In genomic region chr19:10812902-10813404, GRCh38 we compare ENCODE assay signal across 8 cellular contexts. TPM values are rescaled to one million over a fixed set of nuclear protein-coding genes. Genes with fewer than 3 reads are reported as not detected.
DNase-seq lines count a peak whose midpoint lies in the region; ATAC-seq, FAIRE-seq and TF ChIP-seq lines count a peak whose summit lies in the region.

No MANE protein-coding gene starts in this region.

- H4K20me1 ChIP-seq in GM12878 (ENCODE audit: control insufficient read depth, insufficient read depth) (no peaks in the 10 kb centered on the region; the same call in 1 of the 2 replicates), HepG2 (ENCODE audit: insufficient read depth, low read length) (no peaks in the 10 kb centered on the region)

- POLR2A ChIA-PET in CD4-positive, alpha-beta T cell (lab: Charles Lee) = no interaction called here
- POLR2A ChIA-PET in GM12878 (lab: Charles Lee) (interaction anchor here (0.6 to 0.7 kb wide), 2 partner anchors 271 to 497 kb away, joined by 5 to 6 read pairs; no protein-coding TSS in a partner anchor), HepG2 (lab: Yijun Ruan, JAX) (no interaction called here)

- intact Hi-C loops in CD4-positive, alpha-beta T cell (cut with DNase I, micrococcal nuclease) = no loop called here
- intact Hi-C loops in GM12878 (cut with micrococcal nuclease; ENCODE audit: unreplicated experiment) = no loop called here
- intact Hi-C loops in HepG2 (cut with micrococcal nuclease; ENCODE audit: unreplicated experiment) = loop anchor here (5.0 kb wide), 1 partner anchor 46 kb away; no protein-coding TSS in a partner anchor

- no peaks in the 10 kb centered on the region for H3K27me3 ChIP-seq in CD4-positive, alpha-beta T cell (ENCODE audit: control insufficient read depth, insufficient read depth, low read length)
- H3K27me3 ChIP-seq in GM12878 (replicated peaks in 1 of 2; ENCODE audit: control insufficient read depth in 2 of 2, insufficient read depth in 2 of 2, low read length in 1 of 2) = no peaks in the 10 kb centered on the region
- no peaks in the 10 kb centered on the region for H3K27me3 ChIP-seq in HepG2 (ENCODE audit: control insufficient read depth in 1 of 2, insufficient read depth in 2 of 2, low read length in 2 of 2)
- H3K27me3 ChIP-seq in thoracic aorta (replicated peaks; ENCODE audit: insufficient read depth) = no peaks in the 10 kb centered on the region

- no peak for FAIRE-seq in GM12878 (lab: Jason Lieb, UNC)
- FAIRE-seq in HepG2 (lab: Jason Lieb, UNC) = no peak

- SMC1A ChIA-PET in GM12878 (lab: Charles Lee; ENCODE audit: uncharacterized antibody, unreplicated experiment) = no interaction called here

- H3K4me2 ChIP-seq in GM12878 (ENCODE audit: control insufficient read depth, insufficient read depth) (no peak overlapping the region), HepG2 (ENCODE audit: low read depth, low read length) (no peak overlapping the region)

- no peak for ATAC-seq in CD4-positive, alpha-beta T cell (ENCODE audit: poor library complexity)
- ATAC-seq in GM12878 (no peak), HepG2 (no peak), thoracic aorta (ENCODE audit: insufficient number of reproducible peaks, low FRiP score, low read depth) (peak; percentile 53), HG02970 (IDR thresholded peaks at IDR 0.05; ENCODE audit: low FRiP score, unreplicated experiment) (no peak)

- in situ Hi-C loops in GM12878 (cut with MboI) = no loop called here
- in situ Hi-C loops in HepG2 (cut with HindIII; ENCODE audit: extremely low pct_ligation_motif_present, low pct_unique_long_range_greater_than_20kb) = no loop called here

- H3K4me1 ChIP-seq in GM12878 (ENCODE audit: control insufficient read depth, insufficient read depth, low read length) (no peaks in the 10 kb centered on the region; the same call in 1 of the 2 replicates), HepG2 (ENCODE audit: insufficient read depth, low read length) (peaks cover 22% of the 10 kb centered on the region), thoracic aorta (ENCODE audit: control insufficient read depth in 1 of 2, low read depth in 2 of 2) (peaks cover 20 to 38% of the 10 kb centered on the region in 2 donors)

- no peaks in the 10 kb centered on the region for H3K27me3 Mint-ChIP-seq in CD4-positive, alpha-beta T cell

- H3K9ac ChIP-seq in GM12878 (ENCODE audit: control insufficient read depth, insufficient read depth, low read length) = no peak overlapping the region
- no peak overlapping the region for H3K9ac ChIP-seq in HepG2 (ENCODE audit: insufficient read depth, low read depth, low read length)

- TF ChIP-seq RAD21 in GM12878 (IDR thresholded peaks at IDR 0.05; ENCODE audit: insufficient read depth, low read depth, low read length) (no peak), HepG2 (CRISPR knock-in tag; IDR thresholded peaks at IDR 0.05) (no peak)

- no TSS peak for BruUV-seq in GM12878 (replicated peaks; lab: Mats Ljungman, UMichigan)
- BruUV-seq in HepG2 (replicated peaks; lab: Mats Ljungman, UMichigan) = no TSS peak

- H3K9me3 Mint-ChIP-seq in CD4-positive, alpha-beta T cell = no peaks in the 10 kb centered on the region

- H3K79me2 ChIP-seq in GM12878 (ENCODE audit: control insufficient read depth, insufficient read depth, low read length) (no peaks in the 10 kb centered on the region), HepG2 (ENCODE audit: insufficient read depth, low read length) (no peaks in the 10 kb centered on the region)

- H3K36me3 Mint-ChIP-seq in CD4-positive, alpha-beta T cell (ENCODE audit: low read depth) = peaks cover 72% of the 10 kb centered on the region

- TF ChIP-seq EP300 in GM12878 (IDR thresholded peaks at IDR 0.05; ENCODE audit: borderline replicate concordance in 1 of 2, control insufficient read depth in 1 of 2, low read depth in 2 of 2, low read length in 2 of 2) (no peak), HepG2 (IDR thresholded peaks at IDR 0.05; ENCODE audit: low read depth in 2 of 2, low read length in 2 of 2) (no peak), HepG2 (CRISPR knock-in tag; IDR thresholded peaks at IDR 0.05; ENCODE audit: borderline replicate concordance) (no peak)

- H3K27ac ChIP-seq in CD4-positive, alpha-beta T cell (ENCODE audit: low read depth, low read length) = no peak overlapping the region
- H3K27ac ChIP-seq in GM12878 (ENCODE audit: control insufficient read depth, insufficient read depth) (no peak overlapping the region), HepG2 (ENCODE audit: extremely low read length, insufficient read depth, low read length) (no peak overlapping the region), thoracic aorta (peak overlapping the region; percentile 40 to 66)

- H3K4me1 Mint-ChIP-seq in CD4-positive, alpha-beta T cell (ENCODE audit: low read depth) = peaks cover 22% of the 10 kb centered on the region

- 70% methylated on average over 9 of the region's 9 CpGs for WGBS in GM12878 (ENCODE audit: insufficient coverage, insufficient replicate concordance, low lambda C conversion rate, missing lambda C conversion rate)
- WGBS in HepG2 (ENCODE audit: low lambda C conversion rate) = 90% methylated on average over 8 of the region's 9 CpGs

- no peak for DNase-seq in CD4-positive, alpha-beta T cell
- DNase-seq in NB4 (ENCODE audit: low read depth) (peak; percentile 94), GM12878 (ENCODE audit: low read depth, low spot score) (no peak), HepG2 (ENCODE audit: low spot score) (no peak), thoracic aorta (ENCODE audit: low spot score) (peak; percentile 40), NCI-H1694 treated with DMSO at 0.1 percent for 48 hours (lab: John Stamatoyannopoulos, UW) (no peak), iPS-NIHi7 (ENCODE audit: extremely low spot score) (no peak)

- peak overlapping the region; percentile 69 for H3K27ac Mint-ChIP-seq in CD4-positive, alpha-beta T cell

- TF ChIP-seq CTCF in CD4-positive, alpha-beta T cell (IDR thresholded peaks at IDR 0.05) = no peak
- no peak for TF ChIP-seq CTCF in NB4 (IDR thresholded peaks at IDR 0.05; ENCODE audit: low read depth, low read length)
- no peak for TF ChIP-seq CTCF in GM12878 (IDR thresholded peaks at IDR 0.05 in 2 of 3, conservative IDR thresholded peaks at IDR 0.05 in 1 of 3; ENCODE audit: control insufficient read depth in 2 of 3, extremely low read depth in 1 of 3, insufficient read depth in 1 of 3, low read depth in 3 of 3, low read length in 3 of 3)
- no peak for TF ChIP-seq CTCF in HepG2 (CRISPR knock-in tag; IDR thresholded peaks at IDR 0.05)
- no peak for TF ChIP-seq CTCF in thoracic aorta (IDR thresholded peaks at IDR 0.05)

- RAD21 ChIA-PET in GM12878 (lab: Charles Lee; ENCODE audit: unreplicated experiment) = no interaction called here

- no peak overlapping the region for H3K4me3 ChIP-seq in NB4 (ENCODE audit: low read depth, low read length)
- H3K4me3 ChIP-seq in GM12878 = no peak overlapping the region
- no peak overlapping the region for H3K4me3 ChIP-seq in HepG2 (replicated peaks in 1 of 3; ENCODE audit: insufficient read depth in 1 of 3, low read depth in 2 of 3, low read length in 3 of 3)
- no peak overlapping the region for H3K4me3 ChIP-seq in thoracic aorta

- no peak for TF ChIP-seq POLR2A in NB4 (IDR thresholded peaks at IDR 0.05; ENCODE audit: extremely low read depth, insufficient read length)
- 0 out of 2 replicates have a peak, but pooled peaks have one; percentile 28 for TF ChIP-seq POLR2A in GM12878 (IDR thresholded peaks at IDR 0.05; ENCODE audit: low read depth, low read length)
- TF ChIP-seq POLR2A in HepG2 (IDR thresholded peaks at IDR 0.05; ENCODE audit: insufficient read depth in 1 of 2, low read depth in 2 of 2, low read length in 2 of 2) = no peak

- no peak overlapping the region for H2AFZ ChIP-seq in GM12878 (ENCODE audit: control insufficient read depth, low read depth, low read length)
- H2AFZ ChIP-seq in HepG2 (ENCODE audit: low read length) = no peak overlapping the region

- H3K4me3 Mint-ChIP-seq in CD4-positive, alpha-beta T cell = no peak overlapping the region

- no peaks in the 10 kb centered on the region for H3K9me3 ChIP-seq in CD4-positive, alpha-beta T cell (ENCODE audit: control insufficient read depth, low read length)
- H3K9me3 ChIP-seq in GM12878 (replicated peaks; ENCODE audit: control insufficient read depth, insufficient read depth, low read length) (no peaks in the 10 kb centered on the region), HepG2 (ENCODE audit: low read length) (no peaks in the 10 kb centered on the region), thoracic aorta (no peaks in the 10 kb centered on the region)

- CTCF ChIA-PET in CD4-positive, alpha-beta T cell (lab: Charles Lee) = no interaction called here
- CTCF ChIA-PET in GM12878 (lab: Yijun Ruan, JAX) = no interaction called here
- CTCF ChIA-PET in HepG2 (lab: Yijun Ruan, JAX; ENCODE audit: low intra/inter-chr PET ratio, low total read pairs) = no interaction called here

- peaks cover 0 to 17% of the 10 kb centered on the region in 2 experiments; a peak in 3 of 4 replicates for H3K36me3 ChIP-seq in GM12878 (ENCODE audit: control insufficient read depth in 2 of 2, insufficient read depth in 2 of 2, low read length in 1 of 2)
- H3K36me3 ChIP-seq in HepG2 (replicated peaks in 1 of 2; ENCODE audit: control insufficient read depth in 1 of 2, insufficient read depth in 2 of 2, low read length in 2 of 2) = peaks cover 6 to 47% of the 10 kb centered on the region in 2 experiments; a peak in 4 of 5 replicates
- H3K36me3 ChIP-seq in thoracic aorta = peaks cover 19% of the 10 kb centered on the region

RNA-seq across cellular contexts. Expression of gene TMED1, which starts 23.1 kb away (rescaled TPM):
- 1 to 10 TPM; 6.7 to 7.0 TPM for total RNA-seq in CD4-positive, alpha-beta T cell
- 9.3 and 10.1 TPM in 2 replicates for total RNA-seq in GM12878 (2013; cell fraction: nucleolus; rRNA removed)
- total RNA-seq in GM12878 (2014; rRNA removed) (14.9 TPM in 2 replicates), GM12878 (2014; rRNA removed; fragmentation: Illumina TruSeq; extraction: Trizol) (9.1 and 9.2 TPM in 2 replicates), GM12878 (2021) (15.7 and 15.8 TPM in 2 replicates), HepG2 (2016; rRNA removed; fragmentation: Illumina TruSeq; extraction: Trizol) (26.4 and 51.8 TPM in 2 replicates), thoracic aorta (10 to 100 TPM; 19.4 to 22.4 TPM)
- 6.3 TPM for polyA plus RNA-seq in GM12878 (2011; ENCODE audit: low read depth)
- polyA plus RNA-seq in GM12878 (2011; rRNA removed) (11.2 and 15.7 TPM in 2 replicates), GM12878 (2014; fragmentation: Illumina TruSeq; extraction: Trizol) (2.6 and 4.1 TPM in 2 replicates), GM12878 (2014; fragmentation: Nextera tagmentation; extraction: Ambion mirVana) (1 to 10 TPM in 1 of 2 experiments, under 1 TPM in 1; 0.60 to 2.8 TPM), GM12878 (2014; rRNA removed) (9.8 and 12.2 TPM in 2 replicates), GM12878 (2016; fragmentation: Nextera tagmentation; extraction: Ambion mirVana) (10 to 100 TPM; 22.9 to 23.1 TPM), HepG2 (2011; rRNA removed) (48.3 and 59.9 TPM in 2 replicates)
- 18.3 and 28.8 TPM in 2 replicates for polyA plus RNA-seq in GM12878 (2011; cell fraction: cytosol; rRNA removed)
- polyA plus RNA-seq in GM12878 (2011; cell fraction: nucleus; rRNA removed) = 9.0 and 9.9 TPM in 2 replicates
- polyA plus RNA-seq in GM12878 (2012) = 14.9 and 17.2 TPM in 2 replicates
- polyA minus RNA-seq in GM12878 (2011; rRNA and poly(A)+ RNA removed) = 11.2 and 11.6 TPM in 2 replicates
- 5.0 and 8.6 TPM in 2 replicates for polyA minus RNA-seq in GM12878 (2011; cell fraction: cytosol; rRNA and poly(A)+ RNA removed)
- polyA minus RNA-seq in GM12878 (2011; cell fraction: nucleus; rRNA and poly(A)+ RNA removed) = 2.4 and 2.7 TPM in 2 replicates
- 16.7 and 20.2 TPM in 2 replicates for total RNA-seq in HepG2 (2016; cell fraction: cytosol; rRNA removed; fragmentation: Illumina TruSeq; extraction: Trizol; ENCODE audit: low read depth)
- total RNA-seq in HepG2 (2016; cell fraction: insoluble cytoplasmic fraction; rRNA removed; fragmentation: Illumina TruSeq; extraction: Trizol) = 27.5 and 55.8 TPM in 2 replicates
- total RNA-seq in HepG2 (2016; cell fraction: membrane; rRNA removed; fragmentation: Illumina TruSeq; extraction: Trizol) = 28.1 and 29.2 TPM in 2 replicates
- total RNA-seq in HepG2 (2016; cell fraction: nucleus; rRNA removed; fragmentation: Illumina TruSeq; extraction: Trizol) = 33.0 and 36.4 TPM in 2 replicates
- polyA plus RNA-seq in HepG2 (2011; cell fraction: cytosol; rRNA removed) = 79.8 and 90.0 TPM in 2 replicates
- polyA plus RNA-seq in HepG2 (2011; cell fraction: nucleus; rRNA removed) = 24.7 and 26.9 TPM in 2 replicates
- polyA plus RNA-seq in HepG2 (2012) = 25.8 and 36.4 TPM in 2 replicates
- 15.9 and 17.5 TPM in 2 replicates for polyA plus RNA-seq in HepG2 (2016; cell fraction: cytosol; fragmentation: Illumina TruSeq; extraction: Trizol; ENCODE audit: low read depth)
- 22.0 and 23.3 TPM in 2 replicates for polyA plus RNA-seq in HepG2 (2016; cell fraction: insoluble cytoplasmic fraction; fragmentation: Illumina TruSeq; extraction: Trizol; ENCODE audit: low read depth)
- polyA plus RNA-seq in HepG2 (2016; cell fraction: membrane; fragmentation: Illumina TruSeq; extraction: Trizol; ENCODE audit: low read depth) = 17.1 and 19.3 TPM in 2 replicates
- 53.0 and 55.2 TPM in 2 replicates for polyA plus RNA-seq in HepG2 (2016; cell fraction: nucleus; fragmentation: Illumina TruSeq; extraction: Trizol; ENCODE audit: insufficient read depth, low read depth)
- 28.9 and 40.3 TPM in 2 replicates for polyA minus RNA-seq in HepG2 (2011; rRNA and poly(A)+ RNA removed; ENCODE audit: low replicate concordance)
- 17.3 and 19.4 TPM in 2 replicates for polyA minus RNA-seq in HepG2 (2011; cell fraction: cytosol; rRNA and poly(A)+ RNA removed)
- polyA minus RNA-seq in HepG2 (2011; cell fraction: nucleus; rRNA and poly(A)+ RNA removed) = 7.7 and 10.1 TPM in 2 replicates

RNA-seq across cellular contexts. Expression of gene C19orf38, which starts 35.3 kb away (rescaled TPM):
- 1 to 10 TPM; 1.8 to 2.1 TPM for total RNA-seq in CD4-positive, alpha-beta T cell
- total RNA-seq in GM12878 (2013; cell fraction: nucleolus; rRNA removed) = 12.2 and 13.1 TPM in 2 replicates
- total RNA-seq in GM12878 (2014; rRNA removed) (6.5 and 6.9 TPM in 2 replicates), GM12878 (2014; rRNA removed; fragmentation: Illumina TruSeq; extraction: Trizol) (7.5 and 7.6 TPM in 2 replicates), GM12878 (2021) (5.3 and 6.5 TPM in 2 replicates), HepG2 (2016; rRNA removed; fragmentation: Illumina TruSeq; extraction: Trizol) (not detected in 2 replicates), thoracic aorta (1 to 10 TPM; 2.4 to 3.5 TPM)
- 3.5 TPM for polyA plus RNA-seq in GM12878 (2011; ENCODE audit: low read depth)
- polyA plus RNA-seq in GM12878 (2011; rRNA removed) (1.8 and 3.0 TPM in 2 replicates), GM12878 (2014; fragmentation: Illumina TruSeq; extraction: Trizol) (2.4 and 6.0 TPM in 2 replicates), GM12878 (2014; fragmentation: Nextera tagmentation; extraction: Ambion mirVana) (1 to 10 TPM; 2.6 to 4.8 TPM), GM12878 (2014; rRNA removed) (6.3 and 6.7 TPM in 2 replicates), GM12878 (2016; fragmentation: Nextera tagmentation; extraction: Ambion mirVana) (1 to 10 TPM; 4.2 to 4.8 TPM), HepG2 (2011; rRNA removed) (0.10 and 0.11 TPM in 2 replicates)
- polyA plus RNA-seq in GM12878 (2011; cell fraction: cytosol; rRNA removed) = 4.1 and 4.6 TPM in 2 replicates
- polyA plus RNA-seq in GM12878 (2011; cell fraction: nucleus; rRNA removed) = 2.1 and 2.7 TPM in 2 replicates
- 5.8 and 7.9 TPM in 2 replicates for polyA plus RNA-seq in GM12878 (2012)
- 1.5 and 2.5 TPM in 2 replicates for polyA minus RNA-seq in GM12878 (2011; rRNA and poly(A)+ RNA removed)
- 1.2 and 1.6 TPM in 2 replicates for polyA minus RNA-seq in GM12878 (2011; cell fraction: cytosol; rRNA and poly(A)+ RNA removed)
- 0.60 and 1.6 TPM in 2 replicates for polyA minus RNA-seq in GM12878 (2011; cell fraction: nucleus; rRNA and poly(A)+ RNA removed)
- total RNA-seq in HepG2 (2016; cell fraction: cytosol; rRNA removed; fragmentation: Illumina TruSeq; extraction: Trizol; ENCODE audit: low read depth) = not detected in 2 replicates
- not detected in 2 replicates for total RNA-seq in HepG2 (2016; cell fraction: insoluble cytoplasmic fraction; rRNA removed; fragmentation: Illumina TruSeq; extraction: Trizol)
- total RNA-seq in HepG2 (2016; cell fraction: membrane; rRNA removed; fragmentation: Illumina TruSeq; extraction: Trizol) = 0.37 TPM in 1 of 2 replicates, not detected in the other
- total RNA-seq in HepG2 (2016; cell fraction: nucleus; rRNA removed; fragmentation: Illumina TruSeq; extraction: Trizol) = not detected in 2 replicates
- polyA plus RNA-seq in HepG2 (2011; cell fraction: cytosol; rRNA removed) = 0.09 TPM in 1 of 2 replicates, not detected in the other
- not detected in 2 replicates for polyA plus RNA-seq in HepG2 (2011; cell fraction: nucleus; rRNA removed)
- polyA plus RNA-seq in HepG2 (2012) = 0.12 TPM in 1 of 2 replicates, not detected in the other
- polyA plus RNA-seq in HepG2 (2016; cell fraction: cytosol; fragmentation: Illumina TruSeq; extraction: Trizol; ENCODE audit: low read depth) = not detected in 2 replicates
- polyA plus RNA-seq in HepG2 (2016; cell fraction: insoluble cytoplasmic fraction; fragmentation: Illumina TruSeq; extraction: Trizol; ENCODE audit: low read depth) = not detected in 2 replicates
- polyA plus RNA-seq in HepG2 (2016; cell fraction: membrane; fragmentation: Illumina TruSeq; extraction: Trizol; ENCODE audit: low read depth) = 0.14 TPM in 1 of 2 replicates, not detected in the other
- not detected in 2 replicates for polyA plus RNA-seq in HepG2 (2016; cell fraction: nucleus; fragmentation: Illumina TruSeq; extraction: Trizol; ENCODE audit: insufficient read depth, low read depth)
- 0.49 TPM in 1 of 2 replicates, not detected in the other for polyA minus RNA-seq in HepG2 (2011; rRNA and poly(A)+ RNA removed; ENCODE audit: low replicate concordance)
- polyA minus RNA-seq in HepG2 (2011; cell fraction: cytosol; rRNA and poly(A)+ RNA removed) = not detected in 2 replicates
- not detected in 2 replicates for polyA minus RNA-seq in HepG2 (2011; cell fraction: nucleus; rRNA and poly(A)+ RNA removed)

RNA-seq across cellular contexts. Expression of gene CARM1, which starts 58.4 kb away (rescaled TPM):
- 10 to 100 TPM; 17.5 to 18.0 TPM for total RNA-seq in CD4-positive, alpha-beta T cell
- total RNA-seq in GM12878 (2013; cell fraction: nucleolus; rRNA removed) = 38.1 and 42.1 TPM in 2 replicates
- total RNA-seq in GM12878 (2014; rRNA removed) (44.0 and 56.8 TPM in 2 replicates), GM12878 (2014; rRNA removed; fragmentation: Illumina TruSeq; extraction: Trizol) (26.8 and 30.9 TPM in 2 replicates), GM12878 (2021) (115 and 116 TPM in 2 replicates), HepG2 (2016; rRNA removed; fragmentation: Illumina TruSeq; extraction: Trizol) (21.9 and 27.6 TPM in 2 replicates), thoracic aorta (10 to 100 TPM; 18.5 to 21.2 TPM)
- 22.4 TPM for polyA plus RNA-seq in GM12878 (2011; ENCODE audit: low read depth)
- polyA plus RNA-seq in GM12878 (2011; rRNA removed) (17.7 and 48.6 TPM in 2 replicates), GM12878 (2014; fragmentation: Illumina TruSeq; extraction: Trizol) (33.0 and 63.5 TPM in 2 replicates), GM12878 (2014; fragmentation: Nextera tagmentation; extraction: Ambion mirVana) (under 1 TPM; 0.45 to 0.49 TPM), GM12878 (2014; rRNA removed) (95.6 and 113 TPM in 2 replicates), GM12878 (2016; fragmentation: Nextera tagmentation; extraction: Ambion mirVana) (10 to 100 TPM; 10.1 to 12.0 TPM), HepG2 (2011; rRNA removed) (53.0 and 55.8 TPM in 2 replicates)
- polyA plus RNA-seq in GM12878 (2011; cell fraction: cytosol; rRNA removed) = 50.4 and 74.2 TPM in 2 replicates
- 121 and 141 TPM in 2 replicates for polyA plus RNA-seq in GM12878 (2011; cell fraction: nucleus; rRNA removed)
- 55.3 and 65.7 TPM in 2 replicates for polyA plus RNA-seq in GM12878 (2012)
- 35.9 and 56.0 TPM in 2 replicates for polyA minus RNA-seq in GM12878 (2011; rRNA and poly(A)+ RNA removed)
- polyA minus RNA-seq in GM12878 (2011; cell fraction: cytosol; rRNA and poly(A)+ RNA removed) = 29.0 and 34.2 TPM in 2 replicates
- polyA minus RNA-seq in GM12878 (2011; cell fraction: nucleus; rRNA and poly(A)+ RNA removed) = 15.0 and 29.0 TPM in 2 replicates
- total RNA-seq in HepG2 (2016; cell fraction: cytosol; rRNA removed; fragmentation: Illumina TruSeq; extraction: Trizol; ENCODE audit: low read depth) = 8.8 and 9.4 TPM in 2 replicates
- 18.6 and 27.9 TPM in 2 replicates for total RNA-seq in HepG2 (2016; cell fraction: insoluble cytoplasmic fraction; rRNA removed; fragmentation: Illumina TruSeq; extraction: Trizol)
- total RNA-seq in HepG2 (2016; cell fraction: membrane; rRNA removed; fragmentation: Illumina TruSeq; extraction: Trizol) = 21.1 and 24.7 TPM in 2 replicates
- total RNA-seq in HepG2 (2016; cell fraction: nucleus; rRNA removed; fragmentation: Illumina TruSeq; extraction: Trizol) = 16.8 and 18.1 TPM in 2 replicates
- polyA plus RNA-seq in HepG2 (2011; cell fraction: cytosol; rRNA removed) = 27.6 and 51.7 TPM in 2 replicates
- polyA plus RNA-seq in HepG2 (2011; cell fraction: nucleus; rRNA removed) = 83.1 and 120 TPM in 2 replicates
- 33.4 and 44.2 TPM in 2 replicates for polyA plus RNA-seq in HepG2 (2012)
- polyA plus RNA-seq in HepG2 (2016; cell fraction: cytosol; fragmentation: Illumina TruSeq; extraction: Trizol; ENCODE audit: low read depth) = 12.8 and 12.9 TPM in 2 replicates
- polyA plus RNA-seq in HepG2 (2016; cell fraction: insoluble cytoplasmic fraction; fragmentation: Illumina TruSeq; extraction: Trizol; ENCODE audit: low read depth) = 41.9 and 59.7 TPM in 2 replicates
- 29.0 and 31.4 TPM in 2 replicates for polyA plus RNA-seq in HepG2 (2016; cell fraction: membrane; fragmentation: Illumina TruSeq; extraction: Trizol; ENCODE audit: low read depth)
- polyA plus RNA-seq in HepG2 (2016; cell fraction: nucleus; fragmentation: Illumina TruSeq; extraction: Trizol; ENCODE audit: insufficient read depth, low read depth) = 54.5 and 65.3 TPM in 2 replicates
- 34.3 and 76.6 TPM in 2 replicates for polyA minus RNA-seq in HepG2 (2011; rRNA and poly(A)+ RNA removed; ENCODE audit: low replicate concordance)
- polyA minus RNA-seq in HepG2 (2011; cell fraction: cytosol; rRNA and poly(A)+ RNA removed) = 18.8 and 19.0 TPM in 2 replicates
- polyA minus RNA-seq in HepG2 (2011; cell fraction: nucleus; rRNA and poly(A)+ RNA removed) = 16.2 and 20.0 TPM in 2 replicates

Comparison
In these comparisons a context has a peak if more than half of its experiments do, and no peak if none do; other contexts are left out.
1. DNase-seq: peak in NB4 (single experiment) and thoracic aorta (single experiment); none in CD4-positive, alpha-beta T cell (0 of 10), GM12878 (single experiment), HepG2 (single experiment), NCI-H1694 treated with DMSO at 0.1 percent for 48 hours (single experiment) and iPS-NIHi7 (single experiment).
2. H3K27ac ChIP-seq: peak in thoracic aorta (2 of 2); none in CD4-positive, alpha-beta T cell (single experiment), GM12878 (single experiment) and HepG2 (single experiment).